ENCODE assay signal across 19 cellular contexts in genomic region chr11:869399-870126, GRCh38. TPM values are rescaled to one million over a fixed set of nuclear protein-coding genes. Genes with fewer than 3 reads are reported as not detected.
A peak's percentile ranks its signal among the peaks of the same experiment; 100 is the strongest.
DNase-seq lines count a peak whose midpoint lies in the region; ATAC-seq and TF ChIP-seq lines count a peak whose summit lies in the region.
"Had no signal": no experiment of that assay in that cellular context is flagged by ENCODE, and none has a peak within 500 bp of the region (broad histone marks: within the 10 kb centered on the region; RNA-seq: fewer than 3 reads in every experiment).

No MANE protein-coding gene starts in this region.

- no peaks in the 10 kb centered on the region for H3K27me3 Mint-ChIP-seq in endodermal cell (ENCODE audit: insufficient read depth)
- H3K27me3 Mint-ChIP-seq: CD4-positive, CD25-positive, alpha-beta regulatory T cell had no signal

- H3K4me3 Mint-ChIP-seq in endodermal cell = no peak overlapping the region
- H3K4me3 Mint-ChIP-seq in stimulated activated effector memory CD8-positive, alpha-beta T cell treated with anti-CD3 and anti-CD28 coated beads, Interleukin-12 subunit alpha, Interleukin-12 subunit beta, amount 100 ng/mL, for 72 hours = no peak overlapping the region
- H3K4me3 Mint-ChIP-seq: CD4-positive, CD25-positive, alpha-beta regulatory T cell had no signal

- H3K36me3 Mint-ChIP-seq in endodermal cell (ENCODE audit: low read depth) = peaks cover 10% of the 10 kb centered on the region
- peaks cover 6% of the 10 kb centered on the region for H3K36me3 Mint-ChIP-seq in stimulated activated effector memory CD8-positive, alpha-beta T cell treated with anti-CD3 and anti-CD28 coated beads, Interleukin-12 subunit alpha, Interleukin-12 subunit beta, amount 100 ng/mL, for 72 hours

- H3K27me3 ChIP-seq in Panc1 (ENCODE audit: control insufficient read depth, insufficient read depth, low read length) (no peaks in the 10 kb centered on the region), endodermal cell (ENCODE audit: control insufficient read depth, insufficient read depth, low read length, poor library complexity, severe bottlenecking) (no peaks in the 10 kb centered on the region), upper lobe of right lung (no peaks in the 10 kb centered on the region)
- H3K27me3 ChIP-seq: MG63 had no signal

- intact Hi-C loops in Panc1 (cut with micrococcal nuclease; ENCODE audit: unreplicated experiment) = no loop called here
- intact Hi-C loops in upper lobe of right lung (cut with DNase I) = no loop called here

- in situ Hi-C loops in Panc1 (cut with HindIII; ENCODE audit: low pct_unique_long_range_greater_than_20kb, low sequenced_read_pairs) = no loop called here

- no peaks in the 10 kb centered on the region for H3K9me3 ChIP-seq in Panc1 (ENCODE audit: control insufficient read depth, insufficient read depth, low read depth, low read length)
- H3K9me3 ChIP-seq in endodermal cell (ENCODE audit: control insufficient read depth, low read length) = no peaks in the 10 kb centered on the region
- no peaks in the 10 kb centered on the region for H3K9me3 ChIP-seq in upper lobe of right lung
- H3K9me3 ChIP-seq: MG63 had no signal

- H3K27ac ChIP-seq in Panc1 (ENCODE audit: low read length) (no peak overlapping the region), endodermal cell (ENCODE audit: low read depth, low read length) (peak overlapping the region; percentile 24), upper lobe of right lung (no peak overlapping the region)
- H3K27ac ChIP-seq: HL-60 had no signal

- POLR2A ChIA-PET in Panc1 (lab: Charles Lee) = no interaction called here

- 82 to 87% methylated on average over 17 to 25 of the region's 25 CpGs for whole genome bisulfite sequencing in endodermal cell (ENCODE audit: insufficient coverage in 1 of 2, insufficient read length in 1 of 2), 2 experiments

- H3K4me1 ChIP-seq in Panc1 (ENCODE audit: control insufficient read depth, insufficient read depth, low read length) (peaks cover 35% of the 10 kb centered on the region), endodermal cell (ENCODE audit: control insufficient read depth, insufficient read depth, low read length) (no peaks in the 10 kb centered on the region), upper lobe of right lung (no peaks in the 10 kb centered on the region)

- ATAC-seq in Panc1 = 0 out of 2 replicates have a peak, but pooled peaks have one; percentile 6
- ATAC-seq in upper lobe of right lung = peak; percentile 1
- no peak for ATAC-seq in stimulated activated effector memory CD8-positive, alpha-beta T cell treated with anti-CD3 and anti-CD28 coated beads, Interleukin-12 subunit alpha, Interleukin-12 subunit beta, amount 100 ng/mL, for 72 hours

- H3K9me3 Mint-ChIP-seq in endodermal cell = no peaks in the 10 kb centered on the region
- H3K9me3 Mint-ChIP-seq in stimulated activated effector memory CD8-positive, alpha-beta T cell treated with anti-CD3 and anti-CD28 coated beads, Interleukin-12 subunit alpha, Interleukin-12 subunit beta, amount 100 ng/mL, for 72 hours = no peaks in the 10 kb centered on the region
- H3K9me3 Mint-ChIP-seq: CD4-positive, CD25-positive, alpha-beta regulatory T cell had no signal

- H3K27ac Mint-ChIP-seq in endodermal cell = no peak overlapping the region
- H3K27ac Mint-ChIP-seq in stimulated activated effector memory CD8-positive, alpha-beta T cell treated with anti-CD3 and anti-CD28 coated beads, Interleukin-12 subunit alpha, Interleukin-12 subunit beta, amount 100 ng/mL, for 72 hours = no peak overlapping the region
- H3K27ac Mint-ChIP-seq: CD4-positive, CD25-positive, alpha-beta regulatory T cell had no signal

- TF ChIP-seq CTCF in Panc1 (IDR thresholded peaks at IDR 0.05) (no peak), endodermal cell (conservative IDR thresholded peaks at IDR 0.05) (no peak), upper lobe of right lung (IDR thresholded peaks at IDR 0.05) (no peak)

- H3K36me3 ChIP-seq in Panc1 (ENCODE audit: control insufficient read depth, insufficient read depth, low read length) = no peaks in the 10 kb centered on the region
- H3K36me3 ChIP-seq in endodermal cell (ENCODE audit: control insufficient read depth, insufficient read depth, low read length) = peaks cover 3% of the 10 kb centered on the region
- peaks cover 24% of the 10 kb centered on the region for H3K36me3 ChIP-seq in upper lobe of right lung

- H3K9ac ChIP-seq in endodermal cell (ENCODE audit: extremely low read depth, low read length, poor library complexity, severe bottlenecking) = no peak overlapping the region

- BruUV-seq in Panc1 (replicated peaks; lab: Mats Ljungman, UMichigan) = no TSS peak

- DNase-seq in Panc1 (ENCODE audit: low read depth, low spot score) = no peak
- no peak for DNase-seq in endodermal cell
- no peak for DNase-seq in upper lobe of right lung
- no peak for DNase-seq in stimulated activated effector memory CD8-positive, alpha-beta T cell treated with anti-CD3 and anti-CD28 coated beads, Interleukin-12 subunit alpha, Interleukin-12 subunit beta, amount 100 ng/mL, for 72 hours (ENCODE audit: low spot score in 2 of 2)
- no peak for DNase-seq in stimulated activated CD4-positive, alpha-beta T cell treated with anti-CD3 and anti-CD28 coated beads, Interleukin-2, amount 100 ng/mL, for 24 hours
- no peak for DNase-seq in SHP77 treated with DMSO at 0.1 percent for 48 hours (lab: John Stamatoyannopoulos, UW)
- DNase-seq: CD4-positive, CD25-positive, alpha-beta regulatory T cell; DND-41; HCEC 1CT; Kasumi-1; MG63; NCI-H1417 treated with DMSO at 0.1 percent for 48 hours; NCI-H187; NCI-H446 treated with DMSO at 0.1 percent for 48 hours; NCI-H526 treated with DMSO at 0.1 percent for 48 hours; OCI-M1 had no signal

- no peaks in the 10 kb centered on the region for H3K4me1 Mint-ChIP-seq in endodermal cell
- no peaks in the 10 kb centered on the region for H3K4me1 Mint-ChIP-seq in stimulated activated effector memory CD8-positive, alpha-beta T cell treated with anti-CD3 and anti-CD28 coated beads, Interleukin-12 subunit alpha, Interleukin-12 subunit beta, amount 100 ng/mL, for 72 hours

- H3K4me3 ChIP-seq in Panc1 (ENCODE audit: low read depth in 2 of 2, low read length in 2 of 2) = no peak overlapping the region
- H3K4me3 ChIP-seq in endodermal cell (ENCODE audit: low read length) = no peak overlapping the region
- H3K4me3 ChIP-seq in upper lobe of right lung = no peak overlapping the region
- H3K4me3 ChIP-seq: GM12878, MG63 had no signal

- CTCF ChIA-PET in Panc1 (lab: Charles Lee) = no interaction called here

RNA-seq across cellular contexts. Expression of gene TSPAN4, which starts 26.9 kb away (rescaled TPM):
- total RNA-seq in Panc1 (2021; ENCODE audit: unreplicated experiment) (187 TPM), endodermal cell (10 to 100 TPM; 56.8 to 71.1 TPM), upper lobe of right lung (167 TPM)
- 257 TPM for polyA plus RNA-seq in Panc1 (2012; ENCODE audit: insufficient read length)
- polyA plus RNA-seq in endodermal cell (2013, experiment 1 of 2) = 51.9 TPM
- polyA plus RNA-seq in endodermal cell (2013, experiment 2 of 2) = 47.2 TPM

RNA-seq across cellular contexts. Expression of gene POLR2L, which starts 27.2 kb away (rescaled TPM):
- 673 TPM for total RNA-seq in Panc1 (2021; ENCODE audit: unreplicated experiment)
- 2,061 TPM for polyA plus RNA-seq in Panc1 (2012; ENCODE audit: insufficient read length)
- total RNA-seq in endodermal cell = 100 to 1,000 TPM; 139 to 148 TPM
- polyA plus RNA-seq in endodermal cell (2013, experiment 1 of 2) = 111 TPM
- 114 TPM for polyA plus RNA-seq in endodermal cell (2013, experiment 2 of 2)
- 138 TPM for total RNA-seq in upper lobe of right lung

RNA-seq across cellular contexts. Expression of gene CD151, which starts 36.8 kb away (rescaled TPM):
- total RNA-seq in Panc1 (2021; ENCODE audit: unreplicated experiment) = 680 TPM
- polyA plus RNA-seq in Panc1 (2012; ENCODE audit: insufficient read length) = 1,015 TPM
- 100 to 1,000 TPM; 139 to 165 TPM for total RNA-seq in endodermal cell
- polyA plus RNA-seq in endodermal cell (2013, experiment 1 of 2) = 153 TPM
- 149 TPM for polyA plus RNA-seq in endodermal cell (2013, experiment 2 of 2)
- 486 TPM for total RNA-seq in upper lobe of right lung

RNA-seq across cellular contexts. Expression of gene CHID1, which starts 41.0 kb away (rescaled TPM):
- 224 TPM for total RNA-seq in Panc1 (2021; ENCODE audit: unreplicated experiment)
- polyA plus RNA-seq in Panc1 (2012; ENCODE audit: insufficient read length) = 247 TPM
- total RNA-seq in endodermal cell = 10 to 100 TPM; 82.0 to 83.5 TPM
- 63.9 TPM for polyA plus RNA-seq in endodermal cell (2013, experiment 1 of 2)
- 63.6 TPM for polyA plus RNA-seq in endodermal cell (2013, experiment 2 of 2)
- 52.9 TPM for total RNA-seq in upper lobe of right lung

RNA-seq across cellular contexts. Expression of gene CRACR2B, which starts 41.8 kb away (rescaled TPM):
- 132 TPM for total RNA-seq in Panc1 (2021; ENCODE audit: unreplicated experiment)
- 167 TPM for polyA plus RNA-seq in Panc1 (2012; ENCODE audit: insufficient read length)
- 10 to 100 TPM; 22.3 to 28.1 TPM for total RNA-seq in endodermal cell
- 9.0 TPM for polyA plus RNA-seq in endodermal cell (2013, experiment 1 of 2)
- polyA plus RNA-seq in endodermal cell (2013, experiment 2 of 2) = 6.2 TPM
- 34.3 TPM for total RNA-seq in upper lobe of right lung
- total RNA-seq: HT1080 had no signal
